In genomic region chr20:237918-238317, GRCh38 we compare ENCODE assay signal across 11 cellular contexts. TPM values are rescaled to one million over a fixed set of nuclear protein-coding genes. Genes with fewer than 3 reads are reported as not detected.
A peak's percentile ranks its signal among the peaks of the same experiment; 100 is the strongest.
DNase-seq lines count a peak whose midpoint lies in the region; ATAC-seq and TF ChIP-seq lines count a peak whose summit lies in the region.
"Had no signal": no experiment of that assay in that cellular context is flagged by ENCODE, and none has a peak within 500 bp of the region (broad histone marks: within the 10 kb centered on the region; RNA-seq: fewer than 3 reads in every experiment).

No MANE protein-coding gene starts in this region.

- POLR2A ChIA-PET in CD4-positive, alpha-beta memory T cell (lab: Charles Lee; ENCODE audit: partially characterized antibody), result no interaction called here

- H3K27me3 ChIP-seq in CD4-positive, alpha-beta memory T cell (ENCODE audit: insufficient read depth, low read length), result no peaks in the 10 kb centered on the region
- no peaks in the 10 kb centered on the region for H3K27me3 ChIP-seq in adipocyte (replicated peaks; ENCODE audit: control insufficient read depth, insufficient read depth, low read length)
- H3K27me3 ChIP-seq in Karpas-422 (ENCODE audit: low read length), result no peaks in the 10 kb centered on the region
- H3K27me3 ChIP-seq in brain microvascular endothelial cell (replicated peaks), result no peaks in the 10 kb centered on the region
- H3K27me3 ChIP-seq: ascending aorta had no signal

- intact Hi-C loops in CD4-positive, alpha-beta memory T cell (cut with micrococcal nuclease), result no loop called here

- no peaks in the 10 kb centered on the region for H3K9me3 Mint-ChIP-seq in CD4-positive, alpha-beta memory T cell

- no peak overlapping the region for H3K27ac ChIP-seq in CD4-positive, alpha-beta memory T cell (ENCODE audit: low read depth, low read length)
- H3K27ac ChIP-seq in Karpas-422 (ENCODE audit: low read length) (no peak overlapping the region), brain microvascular endothelial cell (no peak overlapping the region)
- H3K27ac ChIP-seq: ascending aorta, foreskin keratinocyte had no signal

- no peak for DNase-seq in CD4-positive, alpha-beta memory T cell
- peak; percentile 20 for DNase-seq in adipocyte (ENCODE audit: low read depth)
- DNase-seq in Karpas-422, result no peak
- no peak for DNase-seq in brain microvascular endothelial cell
- no peak for DNase-seq in COR-L47 (lab: John Stamatoyannopoulos, UW)
- DNase-seq: foreskin keratinocyte, NCI-H187, small intestine had no signal

- H3K27me3 Mint-ChIP-seq in CD4-positive, alpha-beta memory T cell, result peaks cover 0 to 3% of the 10 kb centered on the region in 2 donors

- H3K4me1 Mint-ChIP-seq in CD4-positive, alpha-beta memory T cell, result peaks cover 9 to 26% (median 16%) of the 10 kb centered on the region in 4 donors

- H4K20me1 ChIP-seq in Karpas-422 (ENCODE audit: insufficient read depth, low read depth, low read length), result no peaks in the 10 kb centered on the region

- no peaks in the 10 kb centered on the region for H3K9me2 ChIP-seq in Karpas-422 (replicated peaks; ENCODE audit: insufficient read depth, low read length)

- peaks cover 20% of the 10 kb centered on the region for H3K4me1 ChIP-seq in CD4-positive, alpha-beta memory T cell (ENCODE audit: insufficient read depth, low read length)
- H3K4me1 ChIP-seq in adipocyte (ENCODE audit: control insufficient read depth, insufficient read depth, low read length), result peaks cover 10% of the 10 kb centered on the region
- H3K4me1 ChIP-seq in Karpas-422 (ENCODE audit: low read length), result no peaks in the 10 kb centered on the region
- H3K4me1 ChIP-seq: ascending aorta, foreskin keratinocyte had no signal

- peak; percentile 52 for ATAC-seq in HG03103 (IDR thresholded peaks at IDR 0.05; ENCODE audit: low read depth, unreplicated experiment)
- ATAC-seq: foreskin keratinocyte had no signal

- H3K4me2 ChIP-seq in Karpas-422 (ENCODE audit: low read depth, low read length, poor library complexity, severe bottlenecking), result no peak overlapping the region

- no peak overlapping the region for H2AFZ ChIP-seq in Karpas-422 (ENCODE audit: low read length)

- no peaks in the 10 kb centered on the region for H3K9me3 ChIP-seq in CD4-positive, alpha-beta memory T cell (ENCODE audit: control insufficient read depth in 1 of 2, low read length in 2 of 2)
- H3K9me3 ChIP-seq in adipocyte (ENCODE audit: control insufficient read depth, low read length) (no peaks in the 10 kb centered on the region), Karpas-422 (ENCODE audit: low read length) (no peaks in the 10 kb centered on the region)
- H3K9me3 ChIP-seq: ascending aorta had no signal

- in situ Hi-C loops in brain microvascular endothelial cell (cut with HindIII; ENCODE audit: low pct_ligation_motif_present, low sequenced_read_pairs), result no loop called here

- no peaks in the 10 kb centered on the region for H3K36me3 Mint-ChIP-seq in CD4-positive, alpha-beta memory T cell

- H3K79me2 ChIP-seq in Karpas-422 (ENCODE audit: low read length), result no peaks in the 10 kb centered on the region

- no peaks in the 10 kb centered on the region for H3K36me3 ChIP-seq in CD4-positive, alpha-beta memory T cell (ENCODE audit: insufficient read depth, low read length)
- no peaks in the 10 kb centered on the region for H3K36me3 ChIP-seq in adipocyte (ENCODE audit: control insufficient read depth, insufficient read depth, low read length, severe bottlenecking)
- H3K36me3 ChIP-seq in Karpas-422 (ENCODE audit: insufficient read depth, low read length), result no peaks in the 10 kb centered on the region
- no peaks in the 10 kb centered on the region for H3K36me3 ChIP-seq in brain microvascular endothelial cell (replicated peaks)
- H3K36me3 ChIP-seq: ascending aorta had no signal

- peak overlapping the region; percentile 68 to 82 (median 74) for H3K4me3 Mint-ChIP-seq in CD4-positive, alpha-beta memory T cell

- H3K27ac Mint-ChIP-seq in CD4-positive, alpha-beta memory T cell, result peak overlapping the region in 5 of 7 donors; percentile 36 to 84 (median 77)

- CTCF ChIA-PET in CD4-positive, alpha-beta memory T cell (lab: Charles Lee; ENCODE audit: partially characterized antibody), result interaction anchor here (1.0 to 1.2 kb wide), 3 partner anchors 12 to 93 kb away, joined by 3 to 6 read pairs (median 4); no protein-coding TSS in a partner anchor

- no peak for TF ChIP-seq CTCF in brain microvascular endothelial cell (IDR thresholded peaks at IDR 0.05; ENCODE audit: low read depth, low read length, missing control alignments)

- H3K9ac ChIP-seq in adipocyte (ENCODE audit: low read length) (peak overlapping the region; percentile 41), Karpas-422 (ENCODE audit: low read length) (no peak overlapping the region)

- H3K4me3 ChIP-seq in CD4-positive, alpha-beta memory T cell (ENCODE audit: low read length in 2 of 2), result peak overlapping the region in 1 of 2 donors; percentile 19
- H3K4me3 ChIP-seq in adipocyte (ENCODE audit: low read length) (no peak overlapping the region), Karpas-422 (ENCODE audit: low read length) (no peak overlapping the region), brain microvascular endothelial cell (ENCODE audit: low read depth, low read length) (no peak overlapping the region)
- H3K4me3 ChIP-seq: ascending aorta had no signal

RNA-seq across cellular contexts. Expression of gene DEFB129, which starts 10.9 kb away (rescaled TPM):
- not detected for total RNA-seq in CD4-positive, alpha-beta memory T cell
- polyA plus RNA-seq in CD4-positive, alpha-beta memory T cell, result not detected
- total RNA-seq in Karpas-422 (2014; rRNA removed; shearing (Covaris generic); ENCODE audit: low replicate concordance), result not detected in 2 replicates
- total RNA-seq: ascending aorta, foreskin keratinocyte, temporal lobe had no signal
- polyA plus RNA-seq: foreskin keratinocyte, small intestine had no signal

RNA-seq across cellular contexts. Expression of gene DEFB132, which starts 19.6 kb away (rescaled TPM):
- total RNA-seq in CD4-positive, alpha-beta memory T cell, result not detected
- not detected for polyA plus RNA-seq in CD4-positive, alpha-beta memory T cell
- 0.22 TPM in 1 of 2 replicates, not detected in the other for total RNA-seq in Karpas-422 (2014; rRNA removed; shearing (Covaris generic); ENCODE audit: low replicate concordance)
- total RNA-seq: foreskin keratinocyte, temporal lobe had no signal
- polyA plus RNA-seq: foreskin keratinocyte had no signal

RNA-seq across cellular contexts. Expression of gene DEFB128, which starts 48.4 kb away (rescaled TPM):
- total RNA-seq in CD4-positive, alpha-beta memory T cell, result not detected
- polyA plus RNA-seq in CD4-positive, alpha-beta memory T cell, result not detected
- total RNA-seq in Karpas-422 (2014; rRNA removed; shearing (Covaris generic); ENCODE audit: low replicate concordance), result not detected in 2 replicates
- total RNA-seq: ascending aorta, foreskin keratinocyte, temporal lobe had no signal
- polyA plus RNA-seq: foreskin keratinocyte, small intestine had no signal

RNA-seq across cellular contexts. Expression of gene C20orf96, which starts 52.6 kb away (rescaled TPM):
- 1 to 10 TPM; 1.8 to 2.5 TPM for total RNA-seq in CD4-positive, alpha-beta memory T cell
- under 1 TPM; 0.25 to 0.39 TPM for polyA plus RNA-seq in CD4-positive, alpha-beta memory T cell
- 1.8 and 2.0 TPM in 2 replicates for total RNA-seq in Karpas-422 (2014; rRNA removed; shearing (Covaris generic); ENCODE audit: low replicate concordance)

RNA-seq across cellular contexts. Expression of gene ZCCHC3, which starts 59.5 kb away (rescaled TPM):
- 10 to 100 TPM; 27.9 to 29.8 TPM for total RNA-seq in CD4-positive, alpha-beta memory T cell
- polyA plus RNA-seq in CD4-positive, alpha-beta memory T cell, result 10 to 100 TPM in 1 of 2 donors, 1 to 10 TPM in 1; 5.8 to 12.2 TPM
- total RNA-seq in Karpas-422 (2014; rRNA removed; shearing (Covaris generic); ENCODE audit: low replicate concordance), result 20.6 and 22.2 TPM in 2 replicates
